In genomic region chr6:32196682-32197616, GRCh38 we compare ENCODE assay signal across 8 cellular contexts. TPM values are rescaled to one million over a fixed set of nuclear protein-coding genes. Genes with fewer than 3 reads are reported as not detected.
DNase-seq lines count a peak whose midpoint lies in the region; ATAC-seq, FAIRE-seq and TF ChIP-seq lines count a peak whose summit lies in the region.

No MANE protein-coding gene starts in this region.

- H3K4me3 ChIP-seq in DND-41 (ENCODE audit: low read depth in 1 of 2, low read length in 2 of 2) (peak overlapping the region in 1 of 2 experiments; percentile 77; a peak in 3 of 4 replicates), OCI-LY1 (ENCODE audit: low read depth, low read length, poor library complexity, severe bottlenecking) (peak overlapping the region; percentile 77), dorsolateral prefrontal cortex (peak overlapping the region; percentile 66 to 97 (median 87))

- H3K4me2 ChIP-seq in DND-41 (ENCODE audit: insufficient read depth, low read length) (peak overlapping the region; percentile 80), OCI-LY1 (ENCODE audit: low read length) (peak overlapping the region; percentile 86)

- ATAC-seq in DND-41 (ENCODE audit: insufficient read depth, low read depth) (no peak), GM21528 (IDR thresholded peaks at IDR 0.05; ENCODE audit: low FRiP score, unreplicated experiment) (no peak), HG02981 (IDR thresholded peaks at IDR 0.05; ENCODE audit: unreplicated experiment) (no peak)

- H3K36me3 Mint-ChIP-seq in mesothelial cell of epicardium = no peaks in the 10 kb centered on the region

- H3K36me3 ChIP-seq in DND-41 (ENCODE audit: insufficient read depth, low read length) (no peaks in the 10 kb centered on the region; the same call in 1 of the 2 replicates), OCI-LY1 (ENCODE audit: insufficient read depth, low read length) (no peaks in the 10 kb centered on the region)

- H3K9me3 Mint-ChIP-seq in mesothelial cell of epicardium = no peaks in the 10 kb centered on the region

- H4K20me1 ChIP-seq in DND-41 (ENCODE audit: insufficient read depth, low read length) (no peaks in the 10 kb centered on the region), OCI-LY1 (ENCODE audit: insufficient read depth, low read length) (no peaks in the 10 kb centered on the region)

- TF ChIP-seq CTCF in DND-41 (IDR thresholded peaks at IDR 0.05; ENCODE audit: borderline replicate concordance, extremely low read depth, low read length, poor library complexity, severe bottlenecking) (peak; percentile 16), OCI-LY1 (IDR thresholded peaks at IDR 0.05; ENCODE audit: low read length) (peak; percentile 34; the same call in 1 of the 2 replicates), dorsolateral prefrontal cortex (IDR thresholded peaks at IDR 0.05 in 54 of 56, conservative IDR thresholded peaks at IDR 0.05 in 2 of 56; ENCODE audit: low read depth in 1 of 56, partially characterized antibody in 56 of 56) (peak in 22 of 56 donors; percentile 6 to 52 (median 25)), mesothelial cell of epicardium (IDR thresholded peaks at IDR 0.05; ENCODE audit: unreplicated experiment) (no peak)

- H2AFZ ChIP-seq in DND-41 (ENCODE audit: low read depth, low read length) (peak overlapping the region; percentile 83), OCI-LY1 (ENCODE audit: low read length) (no peak overlapping the region)

- FAIRE-seq in urothelium cell line (lab: Jason Lieb, UNC) = peak; percentile 68

- H3K27me3 ChIP-seq in DND-41 (ENCODE audit: insufficient read depth, low read length, poor library complexity) (no peaks in the 10 kb centered on the region), OCI-LY1 (ENCODE audit: insufficient read depth, low read length) (no peaks in the 10 kb centered on the region), dorsolateral prefrontal cortex (no peaks in the 10 kb centered on the region)

- peak overlapping the region; percentile 94 for H3K4me3 Mint-ChIP-seq in mesothelial cell of epicardium

- no peaks in the 10 kb centered on the region for H3K9me3 ChIP-seq in DND-41 (ENCODE audit: insufficient read depth, low read length, severe bottlenecking)
- no peaks in the 10 kb centered on the region for H3K9me3 ChIP-seq in OCI-LY1 (ENCODE audit: low read length)

- no peak for DNase-seq in DND-41
- peak in 4 of 10 donors; percentile 27 to 54 (median 36) for DNase-seq in dorsolateral prefrontal cortex
- DNase-seq in mesothelial cell of epicardium (ENCODE audit: low spot score in 2 of 2, unreplicated experiment in 2 of 2) = no peak
- DNase-seq in urothelium cell line (ENCODE audit: low spot score) = no peak
- no peak for DNase-seq in cortex of kidney (lab: John Stamatoyannopoulos, UW)

- H3K9me2 ChIP-seq in OCI-LY1 (ENCODE audit: low read depth, low read length) = no peaks in the 10 kb centered on the region

- H3K4me1 ChIP-seq in DND-41 (ENCODE audit: insufficient read depth, low read length) = peaks cover 44% of the 10 kb centered on the region
- peaks cover 37% of the 10 kb centered on the region for H3K4me1 ChIP-seq in OCI-LY1 (ENCODE audit: insufficient read depth, low read length, severe bottlenecking)

- H3K27me3 Mint-ChIP-seq in mesothelial cell of epicardium (ENCODE audit: low read depth) = no peaks in the 10 kb centered on the region

- H3F3A ChIP-seq in OCI-LY1 (ENCODE audit: insufficient read depth, low read length) = 0 out of 2 replicates have a peak, but pooled peaks cover 3% of the 10 kb centered on the region

- peak overlapping the region; percentile 87 for H3K27ac ChIP-seq in DND-41 (ENCODE audit: low read length)
- H3K27ac ChIP-seq in OCI-LY1 (ENCODE audit: low read depth, low read length, poor library complexity, severe bottlenecking) = peak overlapping the region; percentile 5
- peak overlapping the region; percentile 97 to 100 (median 100) for H3K27ac ChIP-seq in dorsolateral prefrontal cortex

- peaks cover 38% of the 10 kb centered on the region for H3K4me1 Mint-ChIP-seq in mesothelial cell of epicardium

- H3K9ac ChIP-seq in DND-41 (ENCODE audit: low read depth, low read length) (peak overlapping the region; percentile 81), OCI-LY1 (ENCODE audit: low read length) (peak overlapping the region; percentile 87)

- H3K79me2 ChIP-seq in DND-41 (ENCODE audit: insufficient read depth, low read length) = peaks cover 25% of the 10 kb centered on the region
- H3K79me2 ChIP-seq in OCI-LY1 (ENCODE audit: insufficient read depth, low read length) = no peaks in the 10 kb centered on the region

- H3K27ac Mint-ChIP-seq in mesothelial cell of epicardium = peak overlapping the region; percentile 100

- intact Hi-C loops in dorsolateral prefrontal cortex (cut with DNase I) = loop anchor here (1.0 to 10.0 kb wide), 9 partner anchors 44 to 998 kb away; partner anchors contain the start of genes COL11A2 (in 1 of the 2), PSMB9 (in 1 of the 2), TAP1 (in 1 of the 2) and ZBTB12 (in 1 of the 2)

RNA-seq across cellular contexts. Expression of gene GPSM3, which starts 4.5 kb away (rescaled TPM):
- total RNA-seq in dorsolateral prefrontal cortex = 10 to 100 TPM in 27 of 120 experiments, 1 to 10 TPM in 92, under 1 TPM in 1; 0.87 to 23.5 (median 7.2) TPM
- total RNA-seq in mesothelial cell of epicardium = 7.6 to 10.1 TPM (median 8.6 TPM) in 3 replicates

RNA-seq across cellular contexts. Expression of gene PBX2, which starts 6.9 kb away (rescaled TPM):
- total RNA-seq in dorsolateral prefrontal cortex (10 to 100 TPM; 42.9 to 89.4 (median 59.4) TPM), mesothelial cell of epicardium (236 to 250 TPM (median 246 TPM) in 3 replicates)

RNA-seq across cellular contexts. Expression of gene AGER, which starts 12.9 kb away (rescaled TPM):
- 10 to 100 TPM in 1 of 120 experiments, 1 to 10 TPM in 119; 1.6 to 11.4 (median 5.2) TPM for total RNA-seq in dorsolateral prefrontal cortex
- 23.7 to 28.1 TPM (median 27.5 TPM) in 3 replicates for total RNA-seq in mesothelial cell of epicardium

RNA-seq across cellular contexts. Expression of gene RNF5, which starts 18.7 kb away (rescaled TPM):
- total RNA-seq in dorsolateral prefrontal cortex = 10 to 100 TPM; 34.1 to 70.5 (median 51.5) TPM
- total RNA-seq in mesothelial cell of epicardium = 60.7 to 62.8 TPM (median 62.1 TPM) in 3 replicates

RNA-seq across cellular contexts. Expression of gene AGPAT1, which starts 21.1 kb away (rescaled TPM):
- total RNA-seq in dorsolateral prefrontal cortex (100 to 1,000 TPM in 4 of 120 experiments, 10 to 100 TPM in 116; 58.7 to 102 (median 81.9) TPM), mesothelial cell of epicardium (63.2 to 69.0 TPM (median 64.6 TPM) in 3 replicates)

Comparison
In these comparisons a context has a peak if more than half of its experiments do, and no peak if none do; other contexts are left out.
1. H3K27ac ChIP-seq: peak in every context shown above with its lines; median percentile 100 in dorsolateral prefrontal cortex; 87 in DND-41; 5 in OCI-LY1.